In genomic region chr12:19397534-19397933, GRCh38 we compare ENCODE assay signal across 20 cellular contexts. TPM values are rescaled to one million over a fixed set of nuclear protein-coding genes. Genes with fewer than 3 reads are reported as not detected.
DNase-seq lines count a peak whose midpoint lies in the region; ATAC-seq and TF ChIP-seq lines count a peak whose summit lies in the region.
"Had no signal": no experiment of that assay in that cellular context is flagged by ENCODE, and none has a peak within 500 bp of the region (broad histone marks: within the 10 kb centered on the region; RNA-seq: fewer than 3 reads in every experiment).

No MANE protein-coding gene starts in this region.

- H3K18ac ChIP-seq in trophoblast cell (ENCODE audit: low read length), result no peak overlapping the region

- no peak for ATAC-seq in activated naive CD4-positive, alpha-beta T cell treated with anti-CD3 and anti-CD28 coated beads, Interleukin-2, amount 50 U/mL, for 72 hours
- ATAC-seq: body of pancreas, Panc1, T-helper 17 cell had no signal

- H2BK120ac ChIP-seq in trophoblast cell (ENCODE audit: insufficient read depth, low read length, poor library complexity), result no peak overlapping the region

- H4K91ac ChIP-seq in trophoblast cell (ENCODE audit: low read depth, low read length), result no peak overlapping the region

- no peak overlapping the region for H3K23ac ChIP-seq in trophoblast cell (ENCODE audit: low read length)

- peaks cover 0 to 5% of the 10 kb centered on the region in 2 donors for H3K9me3 Mint-ChIP-seq in activated naive CD4-positive, alpha-beta T cell treated with anti-CD3 and anti-CD28 coated beads, Interleukin-2, amount 50 U/mL, for 72 hours
- H3K9me3 Mint-ChIP-seq: neural progenitor cell had no signal

- H3K36me3 ChIP-seq in MG63 (no peaks in the 10 kb centered on the region), trophoblast cell (ENCODE audit: control insufficient read depth in 1 of 2, insufficient read depth in 2 of 2, low read length in 2 of 2) (no peaks in the 10 kb centered on the region)
- H3K36me3 ChIP-seq: neural progenitor cell had no signal

- H2AK5ac ChIP-seq in trophoblast cell (ENCODE audit: low read length), result no peak overlapping the region

- H2BK5ac ChIP-seq in trophoblast cell (ENCODE audit: low read depth, low read length, poor library complexity), result no peak overlapping the region

- H4K8ac ChIP-seq in trophoblast cell (ENCODE audit: low read depth, low read length), result no peak overlapping the region

- H3K27ac ChIP-seq in trophoblast cell (ENCODE audit: low read depth, low read length), result no peak overlapping the region
- H3K27ac ChIP-seq: body of pancreas, C4-2B, neural progenitor cell had no signal

- no peak overlapping the region for H3K4ac ChIP-seq in trophoblast cell (ENCODE audit: low read depth, low read length)

- H2AFZ ChIP-seq in trophoblast cell (ENCODE audit: insufficient read depth, low read length, poor library complexity), result no peak overlapping the region
- H2AFZ ChIP-seq: neural progenitor cell had no signal

- no peak overlapping the region for H3K27ac Mint-ChIP-seq in activated naive CD4-positive, alpha-beta T cell treated with anti-CD3 and anti-CD28 coated beads, Interleukin-2, amount 50 U/mL, for 72 hours
- H3K27ac Mint-ChIP-seq: neural progenitor cell, T-helper 17 cell had no signal

- H3K4me1 ChIP-seq in trophoblast cell (ENCODE audit: control insufficient read depth in 1 of 2, insufficient read depth in 2 of 2, low read length in 2 of 2), result peaks cover 5 to 7% of the 10 kb centered on the region in 2 experiments
- H3K4me1 ChIP-seq: body of pancreas, neural progenitor cell had no signal

- H3K4me3 ChIP-seq in MG63 (no peak overlapping the region), trophoblast cell (ENCODE audit: low read depth, low read length) (no peak overlapping the region)
- H3K4me3 ChIP-seq: body of pancreas, neural progenitor cell had no signal

- H3K36me3 Mint-ChIP-seq in activated naive CD4-positive, alpha-beta T cell treated with anti-CD3 and anti-CD28 coated beads, Interleukin-2, amount 50 U/mL, for 72 hours, result no peaks in the 10 kb centered on the region
- H3K36me3 Mint-ChIP-seq: neural progenitor cell had no signal

- H3K9me3 ChIP-seq in MG63 (no peaks in the 10 kb centered on the region), trophoblast cell (ENCODE audit: insufficient read depth, low read depth, low read length) (no peaks in the 10 kb centered on the region)
- H3K9me3 ChIP-seq: body of pancreas had no signal

- no peak overlapping the region for H3K4me2 ChIP-seq in trophoblast cell (ENCODE audit: low read length)
- H3K4me2 ChIP-seq: neural progenitor cell had no signal

- H3K79me1 ChIP-seq in trophoblast cell (ENCODE audit: low read length), result no peaks in the 10 kb centered on the region

- no peak overlapping the region for H4K12ac ChIP-seq in trophoblast cell (ENCODE audit: low read depth, low read length)

- no peak overlapping the region for H3K9ac ChIP-seq in trophoblast cell (ENCODE audit: low read length)
- H3K9ac ChIP-seq: neural progenitor cell had no signal

- no CpG with 5 or more reads among the region's 4 CpGs for WGBS in trophoblast cell (ENCODE audit: extremely low coverage, insufficient coverage, insufficient read length)

- H3K14ac ChIP-seq in trophoblast cell (ENCODE audit: low read length), result no peak overlapping the region

- no peaks in the 10 kb centered on the region for H3K79me2 ChIP-seq in trophoblast cell (ENCODE audit: control insufficient read depth, insufficient read depth, low read length, poor library complexity)

- TF ChIP-seq POLR2A in erythroblast (IDR thresholded peaks at IDR 0.05; ENCODE audit: low read length), result no peak

- H2BK12ac ChIP-seq in trophoblast cell (ENCODE audit: low read length), result no peak overlapping the region

- peak; percentile 22 for DNase-seq in EH (ENCODE audit: low read depth)
- DNase-seq in MG63, result peak; percentile 15
- peak; percentile 2 to 63 for DNase-seq in erythroblast (lab: John Stamatoyannopoulos, UW)
- DNase-seq in trophoblast cell, result peak; percentile 95 to 96
- DNase-seq in stimulated activated CD4-positive, alpha-beta T cell treated with anti-CD3 and anti-CD28 coated beads, Interleukin-12 subunit alpha, Interleukin-12 subunit beta, amount 100 ng/mL, for 4 hours, result no peak
- DNase-seq in activated naive CD4-positive, alpha-beta T cell treated with anti-CD3 and anti-CD28 coated beads, Interleukin-2, amount 50 U/mL, for 72 hours (ENCODE audit: low spot score in 2 of 2), result no peak
- DNase-seq in central memory CD4-positive, alpha-beta T cell, result no peak
- DNase-seq: activated CD8-positive, alpha-beta memory T cell treated with anti-CD3 and anti-CD28 coated beads for 24 hours; activated gamma-delta T cell treated with Interleukin-2 at 50 U/mL for 16 hours; activated T-cell treated with anti-CD3 and anti-CD28 coated beads, Interleukin-2, amount 50 U/mL, for 1 hour; body of pancreas; Calu3; effector CD4-positive, alpha-beta T cell; NCI-H1436 treated with DMSO at 0.1 percent for 48 hours; NCI-H510A treated with DMSO at 0.1 percent for 48 hours; NK-92 treated with Interleukin-12 subunit alpha and Interleukin-12 subunit beta, amount 100 ng/mL, for 24 hours; T-helper 17 cell had no signal

- H3K27me3 ChIP-seq in MG63 (no peaks in the 10 kb centered on the region), trophoblast cell (ENCODE audit: insufficient read depth, low read length) (no peaks in the 10 kb centered on the region)
- H3K27me3 ChIP-seq: body of pancreas, neural progenitor cell had no signal

RNA-seq across cellular contexts. Expression of gene AEBP2, which starts 41.8 kb away (rescaled TPM):
- total RNA-seq in MG63 (2014; rRNA removed; shearing (Covaris generic); ENCODE audit: low replicate concordance), result 13.4 and 21.9 TPM in 2 replicates
- 66.3 and 67.4 TPM in 2 replicates for polyA plus RNA-seq in trophoblast cell (2013)
- total RNA-seq in activated naive CD4-positive, alpha-beta T cell treated with anti-CD3 and anti-CD28 coated beads, Interleukin-2, amount 50 U/mL, for 72 hours, result 10 to 100 TPM; 48.8 to 69.3 TPM

Comparison
In these comparisons a context has a peak if more than half of its experiments do, and no peak if none do; other contexts are left out.
1. DNase-seq: peak in EH (single experiment), MG63 (single experiment), erythroblast (2 of 2) and trophoblast cell (2 of 2); none in stimulated activated CD4-positive, alpha-beta T cell treated with anti-CD3 and anti-CD28 coated beads, Interleukin-12 subunit alpha, Interleukin-12 subunit beta, amount 100 ng/mL, for 4 hours (single experiment), activated naive CD4-positive, alpha-beta T cell treated with anti-CD3 and anti-CD28 coated beads, Interleukin-2, amount 50 U/mL, for 72 hours (0 of 2) and central memory CD4-positive, alpha-beta T cell (single experiment).